8 cellular contexts compared by ENCODE assay signal in the genomic region with DNA sequence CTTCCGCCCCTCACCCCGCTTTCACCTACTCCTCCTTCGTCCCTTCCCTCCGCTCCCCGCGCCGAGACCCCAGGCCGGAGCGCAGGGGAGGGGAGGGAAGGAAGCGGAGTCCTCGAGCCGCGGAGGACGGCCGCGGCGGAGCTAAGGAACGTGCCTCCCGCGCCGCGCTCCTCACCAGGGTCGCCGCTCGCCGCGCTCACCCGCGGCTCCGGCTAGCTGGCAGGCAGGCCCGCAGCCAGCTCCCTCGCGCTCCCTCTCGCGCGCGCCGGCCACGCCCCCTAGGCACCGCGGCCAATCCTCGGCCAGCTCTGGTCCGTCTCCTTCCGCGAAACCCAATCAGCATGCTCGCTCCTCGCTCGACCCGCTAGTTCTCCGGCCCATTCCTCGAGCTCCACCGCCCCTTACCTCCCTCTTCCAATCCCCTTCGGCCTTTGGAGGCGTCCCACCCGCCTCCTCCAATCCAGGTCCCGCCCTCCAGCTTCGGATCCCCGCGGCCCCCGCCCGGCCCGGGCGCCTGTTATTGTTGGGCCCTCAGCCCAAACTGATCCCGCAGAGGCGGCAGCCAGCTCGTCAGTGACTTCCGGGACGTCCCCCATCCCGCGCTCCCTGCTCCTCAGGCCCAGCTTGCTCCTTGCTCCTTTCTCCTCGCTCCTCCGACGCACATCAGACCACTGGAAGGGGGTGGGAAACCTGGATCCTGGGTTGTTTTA. TPM values are rescaled to one million over a fixed set of nuclear protein-coding genes. Genes with fewer than 3 reads are reported as not detected.
DNase-seq lines count a peak whose midpoint lies in the region; ATAC-seq, FAIRE-seq and TF ChIP-seq lines count a peak whose summit lies in the region.

A gene with protein sequence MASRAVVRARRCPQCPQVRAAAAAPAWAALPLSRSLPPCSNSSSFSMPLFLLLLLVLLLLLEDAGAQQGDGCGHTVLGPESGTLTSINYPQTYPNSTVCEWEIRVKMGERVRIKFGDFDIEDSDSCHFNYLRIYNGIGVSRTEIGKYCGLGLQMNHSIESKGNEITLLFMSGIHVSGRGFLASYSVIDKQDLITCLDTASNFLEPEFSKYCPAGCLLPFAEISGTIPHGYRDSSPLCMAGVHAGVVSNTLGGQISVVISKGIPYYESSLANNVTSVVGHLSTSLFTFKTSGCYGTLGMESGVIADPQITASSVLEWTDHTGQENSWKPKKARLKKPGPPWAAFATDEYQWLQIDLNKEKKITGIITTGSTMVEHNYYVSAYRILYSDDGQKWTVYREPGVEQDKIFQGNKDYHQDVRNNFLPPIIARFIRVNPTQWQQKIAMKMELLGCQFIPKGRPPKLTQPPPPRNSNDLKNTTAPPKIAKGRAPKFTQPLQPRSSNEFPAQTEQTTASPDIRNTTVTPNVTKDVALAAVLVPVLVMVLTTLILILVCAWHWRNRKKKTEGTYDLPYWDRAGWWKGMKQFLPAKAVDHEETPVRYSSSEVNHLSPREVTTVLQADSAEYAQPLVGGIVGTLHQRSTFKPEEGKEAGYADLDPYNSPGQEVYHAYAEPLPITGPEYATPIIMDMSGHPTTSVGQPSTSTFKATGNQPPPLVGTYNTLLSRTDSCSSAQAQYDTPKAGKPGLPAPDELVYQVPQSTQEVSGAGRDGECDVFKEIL (minus strand): TSS at position 231 of the 710 bp plus-strand sequence. CDS start 369 bp downstream, outside the sequence.

- H3K4me1 ChIP-seq in NT2/D1 (ENCODE audit: insufficient read depth, insufficient read length) (no peaks in the 10 kb centered on the region), mesodermal cell (ENCODE audit: control insufficient read depth, insufficient read depth, low read length, poor library complexity, severe bottlenecking) (peaks cover 12% of the 10 kb centered on the region)

- H3K27me3 Mint-ChIP-seq in endothelial cell (ENCODE audit: unreplicated experiment): no peaks in the 10 kb centered on the region

- H3K27me3 ChIP-seq in NT2/D1 (ENCODE audit: insufficient read depth, insufficient read length): no peaks in the 10 kb centered on the region

- no peaks in the 10 kb centered on the region for H3K36me3 Mint-ChIP-seq in endothelial cell (ENCODE audit: low read depth, unreplicated experiment)

- peak; percentile 98 for ATAC-seq in GM21381 (IDR thresholded peaks at IDR 0.05; ENCODE audit: unreplicated experiment)

- H3K36me3 ChIP-seq in NT2/D1 (ENCODE audit: insufficient read depth, insufficient read length, low read length): peaks cover 3% of the 10 kb centered on the region
- H3K36me3 ChIP-seq in mesodermal cell (ENCODE audit: control insufficient read depth, insufficient read depth, low read length): peaks cover 6% of the 10 kb centered on the region

- H3K4me3 ChIP-seq in NT2/D1 (ENCODE audit: insufficient read length, low read depth): peak within 1 kb of the TSS; percentile 92
- H3K4me3 ChIP-seq in mesodermal cell (ENCODE audit: extremely low read depth, insufficient read depth, low read length, poor library complexity, severe bottlenecking): peak within 1 kb of the TSS; percentile 96

- H3K9me3 ChIP-seq in NT2/D1 (ENCODE audit: insufficient read depth, low read length) (no peaks in the 10 kb centered on the region), mesodermal cell (ENCODE audit: control insufficient read depth, low read length) (no peaks in the 10 kb centered on the region)

- H3K27ac Mint-ChIP-seq in endothelial cell (ENCODE audit: unreplicated experiment): peak within 1 kb of the TSS; percentile 65

- no peak for TF ChIP-seq CTCF in endothelial cell (IDR thresholded peaks at IDR 0.05; ENCODE audit: unreplicated experiment)

- peaks cover 13% of the 10 kb centered on the region for H3K4me1 Mint-ChIP-seq in endothelial cell (ENCODE audit: unreplicated experiment)

- peak; percentile 52 for DNase-seq in COR-L47 (lab: John Stamatoyannopoulos, UW)
- peak; percentile 97 for DNase-seq in HTR-8/SVneo (ENCODE audit: insufficient read length, low spot score)
- DNase-seq in NT2/D1 (ENCODE audit: low read depth, low spot score): peak; percentile 98
- peak; percentile 90 for DNase-seq in activated T-cell treated with anti-CD3 and anti-CD28 coated beads for 24 hours (ENCODE audit: low read depth)
- peak; percentile 99 for DNase-seq in endothelial cell (ENCODE audit: low spot score)
- peak; percentile 74 for DNase-seq in stimulated activated CD8-positive, alpha-beta memory T cell treated with anti-CD3 and anti-CD28 coated beads, Interleukin-15, amount 100 ng/mL, for 24 hours (ENCODE audit: low read depth)

- 0% methylated on average over 46 to 53 of the region's 73 CpGs for WGBS in mesodermal cell (ENCODE audit: insufficient coverage in 2 of 2), 2 experiments

- peak within 1 kb of the TSS; percentile 96 for H3K9ac ChIP-seq in NT2/D1 (ENCODE audit: insufficient read length, low read depth)

- FAIRE-seq in HTR-8/SVneo (lab: Jason Lieb, UNC): peak; percentile 98

- H3K27ac ChIP-seq in mesodermal cell (ENCODE audit: low read depth, low read length, severe bottlenecking): peak within 1 kb of the TSS; percentile 94

- no peaks in the 10 kb centered on the region for H3K9me3 Mint-ChIP-seq in endothelial cell (ENCODE audit: unreplicated experiment)

- H3K4me3 Mint-ChIP-seq in endothelial cell (ENCODE audit: unreplicated experiment): peak within 1 kb of the TSS; percentile 95

RNA-seq across cellular contexts. Expression of the gene that starts here (rescaled TPM):
- total RNA-seq in endothelial cell (ENCODE audit: unreplicated experiment): 26.9 TPM
- 71.5 TPM for polyA plus RNA-seq in mesodermal cell (2013, experiment 1 of 2)
- polyA plus RNA-seq in mesodermal cell (2013, experiment 2 of 2): 66.0 TPM

Comparison
In these comparisons a context has a peak if more than half of its experiments do, and no peak if none do; other contexts are left out.
1. Peak in every context shown above with its lines: DNase-seq, ATAC-seq, H3K4me3 ChIP-seq and H3K27ac ChIP-seq.